6 cellular contexts compared by ENCODE assay signal in genomic region chr6:101541873-101542272, GRCh38.
"Had no signal": no experiment of that assay in that cellular context is flagged by ENCODE, and none has a peak within 500 bp of the region (broad histone marks: within the 10 kb centered on the region; RNA-seq: fewer than 3 reads in every experiment).

No MANE protein-coding gene starts in this region.

- H3K4me3 ChIP-seq: K562 had no signal

- DNase-seq: KBM-7, KG1 had no signal

- ATAC-seq: HepG2, K562 had no signal

- H3K27ac ChIP-seq: HL-60, KMS-11 had no signal

- H3K9ac ChIP-seq: KMS-11 had no signal

- H3K4me2 ChIP-seq: KMS-11 had no signal
